ENCODE assay signal across 8 cellular contexts in genomic region chr14:91369628-91370445, GRCh38. TPM values are rescaled to one million over a fixed set of nuclear protein-coding genes. Genes with fewer than 3 reads are reported as not detected.
DNase-seq lines count a peak whose midpoint lies in the region; ATAC-seq and TF ChIP-seq lines count a peak whose summit lies in the region.

No MANE protein-coding gene starts in this region.

- H3K27ac ChIP-seq in A673 (ENCODE audit: low read depth, low read length, poor library complexity, severe bottlenecking) (peak overlapping the region; percentile 65), IMR-90 (ENCODE audit: insufficient read depth, low read length) (no peak overlapping the region)

- H3K79me1 ChIP-seq in IMR-90 (ENCODE audit: low read depth in 1 of 2, low read length in 2 of 2), result no peaks in the 10 kb centered on the region

- in situ Hi-C loops in IMR-90 (cut with MboI; ENCODE audit: low sequenced_read_pairs), result no loop called here

- WGBS in IMR-90 (ENCODE audit: extremely low coverage in 2 of 2, insufficient read length in 1 of 2), 2 experiments, result 32% methylated on average over 6 of the region's 24 CpGs; no CpG with 5 or more reads in 1 of the 2 experiments

- H4K20me1 ChIP-seq in IMR-90 (ENCODE audit: insufficient read depth, low read length), result no peaks in the 10 kb centered on the region

- H3K56ac ChIP-seq in IMR-90 (ENCODE audit: extremely low read depth, insufficient read depth, low read length), result no peak overlapping the region

- H3K9me3 ChIP-seq in A673 (ENCODE audit: low read depth, low read length, poor library complexity, severe bottlenecking), result no peaks in the 10 kb centered on the region
- H3K9me3 ChIP-seq in IMR-90 (ENCODE audit: control insufficient read depth, insufficient read depth, low read length), result no peaks in the 10 kb centered on the region

- H2BK15ac ChIP-seq in IMR-90 (ENCODE audit: low read depth, low read length), result no peak overlapping the region

- no peak overlapping the region for H4K91ac ChIP-seq in IMR-90 (ENCODE audit: insufficient read depth, low read depth, low read length)

- no peak for TF ChIP-seq POLR2A in IMR-90 (IDR thresholded peaks at IDR 0.05; ENCODE audit: low read depth, low read length)

- H3K36me3 ChIP-seq in A673 (ENCODE audit: insufficient read depth, low read length, poor library complexity, severe bottlenecking), result no peaks in the 10 kb centered on the region
- H3K36me3 ChIP-seq in IMR-90 (ENCODE audit: control insufficient read depth, insufficient read depth, low read length), result no peaks in the 10 kb centered on the region

- no peak overlapping the region for H2BK5ac ChIP-seq in IMR-90 (ENCODE audit: low read depth, low read length, poor library complexity, severe bottlenecking)

- dilution Hi-C loops in IMR-90 (cut with HindIII; ENCODE audit: low sequenced_read_pairs, unreplicated experiment), result no loop called here

- no peak overlapping the region for H2BK120ac ChIP-seq in IMR-90 (ENCODE audit: low read depth, low read length)

- peak overlapping the region; percentile 17 for H2AFZ ChIP-seq in IMR-90 (replicated peaks; ENCODE audit: low read length, poor library complexity)

- intact Hi-C loops in A673 (cut with micrococcal nuclease; ENCODE audit: unreplicated experiment) (no loop called here), IMR-90 (cut with micrococcal nuclease) (no loop called here), left colon (cut with DNase I, micrococcal nuclease) (no loop called here)

- no peak overlapping the region for H3K4ac ChIP-seq in IMR-90 (ENCODE audit: low read depth, low read length)

- H3K4me3 ChIP-seq in A673 (ENCODE audit: low read depth, low read length, poor library complexity, severe bottlenecking), result peak overlapping the region; percentile 11
- no peak overlapping the region for H3K4me3 ChIP-seq in IMR-90 (ENCODE audit: insufficient read depth, low read depth, low read length)

- no peak overlapping the region for H4K5ac ChIP-seq in IMR-90 (ENCODE audit: low read depth, low read length)

- H2BK20ac ChIP-seq in IMR-90 (ENCODE audit: low read depth, low read length), result no peak overlapping the region

- H2AK5ac ChIP-seq in IMR-90 (ENCODE audit: low read depth, low read length), result no peak overlapping the region

- H4K8ac ChIP-seq in IMR-90 (ENCODE audit: low read depth in 2 of 2, low read length in 2 of 2), result no peak overlapping the region

- CTCF ChIA-PET in A673 (lab: Charles Lee) (interaction anchor here (0.9 kb wide), 1 partner anchor 9 kb away, joined by 3 read pairs; no protein-coding TSS in a partner anchor), IMR-90 (lab: Yijun Ruan, JAX) (no interaction called here)

- H3K23ac ChIP-seq in IMR-90 (ENCODE audit: low read depth, low read length), result no peak overlapping the region

- TF ChIP-seq RAD21 in IMR-90 (IDR thresholded peaks at IDR 0.05; ENCODE audit: low read length), result no peak

- TF ChIP-seq CTCF in A673 (conservative IDR thresholded peaks at IDR 0.05; ENCODE audit: low read depth, low read length) (no peak), IMR-90 (conservative IDR thresholded peaks at IDR 0.05; ENCODE audit: low read depth, low read length) (no peak)

- no peak overlapping the region for H2AK9ac ChIP-seq in IMR-90 (replicated peaks; ENCODE audit: low read depth, low read length, poor library complexity)

- no peak overlapping the region for H3K14ac ChIP-seq in IMR-90 (replicated peaks; ENCODE audit: low read depth, low read length)

- BruUV-seq in A673 (replicated peaks; lab: Mats Ljungman, UMichigan) (no TSS peak), IMR-90 (replicated peaks; lab: Mats Ljungman, UMichigan) (no TSS peak)

- POLR2A ChIA-PET in A673 (lab: Charles Lee; ENCODE audit: low non-redundant PET) (interaction anchor here (0.6 kb wide), 1 partner anchor 20 kb away, joined by 4 read pairs; no protein-coding TSS in a partner anchor), IMR-90 (lab: Charles Lee; ENCODE audit: unreplicated experiment) (no interaction called here)

- ATAC-seq in IMR-90 (ENCODE audit: low read depth) (no peak), left colon (peak; percentile 71), HG03457 (IDR thresholded peaks at IDR 0.05; ENCODE audit: unreplicated experiment) (no peak), HG02798 (IDR thresholded peaks at IDR 0.05; ENCODE audit: poor library complexity, unreplicated experiment) (no peak), HG03097 (IDR thresholded peaks at IDR 0.05; ENCODE audit: low FRiP score, unreplicated experiment) (no peak)

- H3K18ac ChIP-seq in IMR-90 (ENCODE audit: low read depth, low read length), result no peak overlapping the region

- DNase-seq in A673 (ENCODE audit: low spot score) (peak; percentile 71), IMR-90 (no peak), left colon (no peak), NCI-H2196 treated with DMSO at 0.1 percent for 48 hours (lab: John Stamatoyannopoulos, UW; ENCODE audit: unreplicated experiment) (no peak)
- DNase-seq in activated CD4-positive, alpha-beta T cell treated with anti-CD3 and anti-CD28 coated beads, Interleukin-2, amount 50 U/mL, for 4 hours, result peak; percentile 46 to 56

- H3K4me1 ChIP-seq in A673 (ENCODE audit: insufficient read depth, low read length, poor library complexity, severe bottlenecking) (peaks cover 71% of the 10 kb centered on the region), IMR-90 (ENCODE audit: control insufficient read depth, insufficient read depth, low read length) (no peaks in the 10 kb centered on the region)

- H3K9ac ChIP-seq in IMR-90 (ENCODE audit: low read depth, low read length), result no peak overlapping the region

- H3K4me2 ChIP-seq in IMR-90 (ENCODE audit: low read depth, low read length), result no peak overlapping the region; the same call in 1 of the 2 replicates

- no peaks in the 10 kb centered on the region for H3K27me3 ChIP-seq in A673 (replicated peaks; ENCODE audit: insufficient read depth, low read depth, low read length, poor library complexity)
- peaks cover 4% of the 10 kb centered on the region; the same call in 1 of the 2 replicates for H3K27me3 ChIP-seq in IMR-90 (ENCODE audit: control insufficient read depth, insufficient read depth, low read length)

- no peaks in the 10 kb centered on the region for H3K9me1 ChIP-seq in IMR-90 (ENCODE audit: insufficient read depth, low read length)

TF ChIP-seq in IMR-90, 13 proteins besides CTCF, POLR2A, EP300 and RAD21:
- TF ChIP-seq BHLHE40 (IDR thresholded peaks at IDR 0.05; ENCODE audit: low read depth, low read length) (no peak), MAFK (IDR thresholded peaks at IDR 0.05; ENCODE audit: low read depth, low read length) (no peak), CEBPB (IDR thresholded peaks at IDR 0.05; ENCODE audit: low read depth, low read length) (no peak), CHD1 (IDR thresholded peaks at IDR 0.05; ENCODE audit: low read depth, low read length) (no peak), NFE2L2 (IDR thresholded peaks at IDR 0.05; ENCODE audit: low read depth, low read length) (no peak), RFX5 (IDR thresholded peaks at IDR 0.05; ENCODE audit: low read depth, low read length) (no peak), ELK1 (IDR thresholded peaks at IDR 0.05; ENCODE audit: borderline replicate concordance, low read depth, low read length) (no peak), RCOR1 (IDR thresholded peaks at IDR 0.05; ENCODE audit: insufficient replicate concordance, low read length) (no peak), MXI1 (IDR thresholded peaks at IDR 0.05; ENCODE audit: borderline replicate concordance, low read depth, low read length) (no peak), FOS (IDR thresholded peaks at IDR 0.05; ENCODE audit: low read depth, low read length) (no peak), SMC3 (IDR thresholded peaks at IDR 0.05; ENCODE audit: low read depth, low read length) (no peak), USF2 (IDR thresholded peaks at IDR 0.05; ENCODE audit: low read depth, low read length) (no peak), MAZ (IDR thresholded peaks at IDR 0.05; ENCODE audit: borderline replicate concordance, low read depth, low read length) (no peak)

RNA-seq across cellular contexts. Expression of gene CCDC88C, which starts 47.8 kb away (rescaled TPM):
- 36.8 and 49.1 TPM in 2 replicates for total RNA-seq in A673 (2021)
- 0.18 and 0.28 TPM in 2 replicates for total RNA-seq in IMR-90 (2012; rRNA removed)
- polyA plus RNA-seq in IMR-90 (2012; rRNA removed), result 0.11 and 0.17 TPM in 2 replicates
- polyA plus RNA-seq in IMR-90 (2012; cell fraction: cytosol; rRNA removed), result 0.02 and 0.04 TPM in 2 replicates
- 0.15 and 0.54 TPM in 2 replicates for polyA plus RNA-seq in IMR-90 (2012; cell fraction: nucleus; rRNA removed; ENCODE audit: low replicate concordance)
- 10 to 100 TPM; 52.4 to 65.8 TPM for total RNA-seq in left colon

Comparison
In these comparisons a context has a peak if more than half of its experiments do, and no peak if none do; other contexts are left out.
1. DNase-seq: peak in A673 (single experiment) and activated CD4-positive, alpha-beta T cell treated with anti-CD3 and anti-CD28 coated beads, Interleukin-2, amount 50 U/mL, for 4 hours (2 of 2); none in IMR-90 (single experiment), left colon (0 of 2) and NCI-H2196 treated with DMSO at 0.1 percent for 48 hours (single experiment).
2. RNA of gene CCDC88C, which starts 47.8 kb away (total RNA-seq): 52.4 to 65.8 TPM in left colon and 36.8 to 49.1 TPM in A673; 0.18 to 0.28 TPM in IMR-90; every median in the first group is over 10 times any median in the second.